ENCODE assay signal across 1 cellular context in the genomic region with DNA sequence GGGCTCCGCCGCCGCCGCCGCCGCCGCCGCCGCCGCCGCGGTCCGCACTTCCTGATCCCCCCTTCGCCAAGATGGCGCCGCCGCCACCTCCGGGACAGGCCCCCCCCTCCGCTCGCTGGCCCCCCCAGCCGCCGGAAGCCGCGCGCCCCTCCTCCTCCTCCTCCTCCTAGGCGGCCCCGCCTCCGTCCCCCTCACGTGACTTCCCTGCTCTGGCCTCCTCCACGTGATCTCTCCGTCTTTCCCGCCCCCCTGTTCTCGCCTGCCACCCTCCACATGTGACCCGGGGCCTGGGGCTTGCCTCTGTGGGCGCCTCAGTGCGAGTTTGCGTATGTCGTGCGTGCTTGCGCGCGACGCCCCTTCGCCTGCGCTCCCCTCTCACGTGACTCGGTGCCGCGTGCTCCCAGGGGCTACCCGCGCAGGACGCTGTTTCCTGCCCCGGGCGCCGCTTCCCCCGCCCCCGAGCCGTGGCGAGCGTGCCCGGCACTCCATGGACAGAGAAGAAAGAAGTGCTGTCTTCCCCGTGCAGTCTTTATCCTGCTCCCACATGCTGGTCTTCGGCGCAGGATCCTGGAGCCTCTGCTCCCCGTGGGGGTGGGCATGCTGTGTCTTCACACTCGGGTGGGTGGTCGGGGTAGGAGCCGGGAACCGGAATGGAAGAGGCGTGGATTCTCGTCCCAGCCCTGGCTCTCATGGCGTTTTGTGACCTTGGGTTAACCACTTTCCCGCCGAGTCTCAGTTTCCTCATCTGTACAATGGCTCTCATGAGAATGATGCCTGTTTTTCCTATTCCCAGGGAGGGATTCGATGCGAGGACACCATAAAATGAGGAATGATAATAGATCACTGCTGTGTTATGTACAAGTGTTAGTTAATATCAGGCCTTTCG.
TF ChIP-seq lines count a peak whose summit lies in the region.

Gene UBE2Q1 (minus strand): TSS at position 53 of the 886 bp plus-strand sequence. CDS start 109 bp downstream, outside the sequence.

TF ChIP-seq in HepG2, 621 proteins besides CTCF, POLR2A, EP300 and RAD21 (continued from another document and continues in another):
- TF ChIP-seq, protein P1, sequence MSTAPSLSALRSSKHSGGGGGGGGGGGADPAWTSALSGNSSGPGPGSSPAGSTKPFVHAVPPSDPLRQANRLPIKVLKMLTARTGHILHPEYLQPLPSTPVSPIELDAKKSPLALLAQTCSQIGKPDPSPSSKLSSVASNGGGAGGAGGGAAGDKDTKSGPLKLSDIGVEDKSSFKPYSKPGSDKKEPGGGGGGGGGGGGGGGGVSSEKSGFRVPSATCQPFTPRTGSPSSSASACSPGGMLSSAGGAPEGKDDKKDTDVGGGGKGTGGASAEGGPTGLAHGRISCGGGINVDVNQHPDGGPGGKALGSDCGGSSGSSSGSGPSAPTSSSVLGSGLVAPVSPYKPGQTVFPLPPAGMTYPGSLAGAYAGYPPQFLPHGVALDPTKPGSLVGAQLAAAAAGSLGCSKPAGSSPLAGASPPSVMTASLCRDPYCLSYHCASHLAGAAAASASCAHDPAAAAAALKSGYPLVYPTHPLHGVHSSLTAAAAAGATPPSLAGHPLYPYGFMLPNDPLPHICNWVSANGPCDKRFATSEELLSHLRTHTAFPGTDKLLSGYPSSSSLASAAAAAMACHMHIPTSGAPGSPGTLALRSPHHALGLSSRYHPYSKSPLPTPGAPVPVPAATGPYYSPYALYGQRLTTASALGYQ (CRISPR knock-in tag; IDR thresholded peaks at IDR 0.05) = peak; percentile 69; the same call in 1 of the 2 replicates
- peak; percentile 93; the same call in 1 of the 2 replicates for TF ChIP-seq HOXA7 (CRISPR knock-in tag; IDR thresholded peaks at IDR 0.05)
- peak; percentile 100 for TF ChIP-seq ZNF607 (CRISPR knock-in tag; IDR thresholded peaks at IDR 0.05; ENCODE audit: borderline replicate concordance)
- TF ChIP-seq, protein P2, sequence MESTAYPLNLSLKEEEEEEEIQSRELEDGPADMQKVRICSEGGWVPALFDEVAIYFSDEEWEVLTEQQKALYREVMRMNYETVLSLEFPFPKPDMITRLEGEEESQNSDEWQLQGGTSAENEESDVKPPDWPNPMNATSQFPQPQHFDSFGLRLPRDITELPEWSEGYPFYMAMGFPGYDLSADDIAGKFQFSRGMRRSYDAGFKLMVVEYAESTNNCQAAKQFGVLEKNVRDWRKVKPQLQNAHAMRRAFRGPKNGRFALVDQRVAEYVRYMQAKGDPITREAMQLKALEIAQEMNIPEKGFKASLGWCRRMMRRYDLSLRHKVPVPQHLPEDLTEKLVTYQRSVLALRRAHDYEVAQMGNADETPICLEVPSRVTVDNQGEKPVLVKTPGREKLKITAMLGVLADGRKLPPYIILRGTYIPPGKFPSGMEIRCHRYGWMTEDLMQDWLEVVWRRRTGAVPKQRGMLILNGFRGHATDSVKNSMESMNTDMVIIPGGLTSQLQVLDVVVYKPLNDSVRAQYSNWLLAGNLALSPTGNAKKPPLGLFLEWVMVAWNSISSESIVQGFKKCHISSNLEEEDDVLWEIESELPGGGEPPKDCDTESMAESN (CRISPR knock-in tag; conservative IDR thresholded peaks at IDR 0.05) = peak; percentile 97
- peak; percentile 94 for TF ChIP-seq JUNB (CRISPR knock-in tag; IDR thresholded peaks at IDR 0.05; ENCODE audit: borderline replicate concordance)
- TF ChIP-seq AGO1 (IDR thresholded peaks at IDR 0.05; ENCODE audit: low read depth, low read length, poor library complexity, severe bottlenecking) = peak; percentile 46
- TF ChIP-seq TBP (CRISPR knock-in tag; IDR thresholded peaks at IDR 0.05) = no peak
- no peak for TF ChIP-seq TCF7 (IDR thresholded peaks at IDR 0.05; ENCODE audit: low read depth)
- peak; percentile 96; the same call in 1 of the 2 replicates for TF ChIP-seq ZMYM3 (CRISPR knock-in tag; IDR thresholded peaks at IDR 0.05)
- no peak for TF ChIP-seq ZNF383 (CRISPR knock-in tag; IDR thresholded peaks at IDR 0.05; ENCODE audit: borderline replicate concordance)
- TF ChIP-seq ONECUT2 (CRISPR knock-in tag; IDR thresholded peaks at IDR 0.05) = peak; percentile 39; the same call in 1 of the 2 replicates
- peak; percentile 96 for TF ChIP-seq SMAD9 (CRISPR knock-in tag; IDR thresholded peaks at IDR 0.05)
- peak; percentile 50; the same call in 1 of the 2 replicates for TF ChIP-seq ZNF263 (CRISPR knock-in tag; IDR thresholded peaks at IDR 0.05)
- TF ChIP-seq SOX6 (IDR thresholded peaks at IDR 0.05) = no peak
- peak; percentile 80 for TF ChIP-seq SOX6 (CRISPR knock-in tag; IDR thresholded peaks at IDR 0.05)
- no peak for TF ChIP-seq PAF1 (CRISPR knock-in tag; IDR thresholded peaks at IDR 0.05)
- TF ChIP-seq IKZF4 (CRISPR knock-in tag; IDR thresholded peaks at IDR 0.05; ENCODE audit: borderline replicate concordance, low read depth, not compliant biosample characterization) = peak; percentile 98
- no peak for TF ChIP-seq HNRNPH1 (optimal IDR thresholded peaks at IDR 0.05; ENCODE audit: low read depth, low read length)
- TF ChIP-seq ZNF441 (CRISPR knock-in tag; IDR thresholded peaks at IDR 0.05; ENCODE audit: borderline replicate concordance) = peak; percentile 93
- TF ChIP-seq, protein P3, sequence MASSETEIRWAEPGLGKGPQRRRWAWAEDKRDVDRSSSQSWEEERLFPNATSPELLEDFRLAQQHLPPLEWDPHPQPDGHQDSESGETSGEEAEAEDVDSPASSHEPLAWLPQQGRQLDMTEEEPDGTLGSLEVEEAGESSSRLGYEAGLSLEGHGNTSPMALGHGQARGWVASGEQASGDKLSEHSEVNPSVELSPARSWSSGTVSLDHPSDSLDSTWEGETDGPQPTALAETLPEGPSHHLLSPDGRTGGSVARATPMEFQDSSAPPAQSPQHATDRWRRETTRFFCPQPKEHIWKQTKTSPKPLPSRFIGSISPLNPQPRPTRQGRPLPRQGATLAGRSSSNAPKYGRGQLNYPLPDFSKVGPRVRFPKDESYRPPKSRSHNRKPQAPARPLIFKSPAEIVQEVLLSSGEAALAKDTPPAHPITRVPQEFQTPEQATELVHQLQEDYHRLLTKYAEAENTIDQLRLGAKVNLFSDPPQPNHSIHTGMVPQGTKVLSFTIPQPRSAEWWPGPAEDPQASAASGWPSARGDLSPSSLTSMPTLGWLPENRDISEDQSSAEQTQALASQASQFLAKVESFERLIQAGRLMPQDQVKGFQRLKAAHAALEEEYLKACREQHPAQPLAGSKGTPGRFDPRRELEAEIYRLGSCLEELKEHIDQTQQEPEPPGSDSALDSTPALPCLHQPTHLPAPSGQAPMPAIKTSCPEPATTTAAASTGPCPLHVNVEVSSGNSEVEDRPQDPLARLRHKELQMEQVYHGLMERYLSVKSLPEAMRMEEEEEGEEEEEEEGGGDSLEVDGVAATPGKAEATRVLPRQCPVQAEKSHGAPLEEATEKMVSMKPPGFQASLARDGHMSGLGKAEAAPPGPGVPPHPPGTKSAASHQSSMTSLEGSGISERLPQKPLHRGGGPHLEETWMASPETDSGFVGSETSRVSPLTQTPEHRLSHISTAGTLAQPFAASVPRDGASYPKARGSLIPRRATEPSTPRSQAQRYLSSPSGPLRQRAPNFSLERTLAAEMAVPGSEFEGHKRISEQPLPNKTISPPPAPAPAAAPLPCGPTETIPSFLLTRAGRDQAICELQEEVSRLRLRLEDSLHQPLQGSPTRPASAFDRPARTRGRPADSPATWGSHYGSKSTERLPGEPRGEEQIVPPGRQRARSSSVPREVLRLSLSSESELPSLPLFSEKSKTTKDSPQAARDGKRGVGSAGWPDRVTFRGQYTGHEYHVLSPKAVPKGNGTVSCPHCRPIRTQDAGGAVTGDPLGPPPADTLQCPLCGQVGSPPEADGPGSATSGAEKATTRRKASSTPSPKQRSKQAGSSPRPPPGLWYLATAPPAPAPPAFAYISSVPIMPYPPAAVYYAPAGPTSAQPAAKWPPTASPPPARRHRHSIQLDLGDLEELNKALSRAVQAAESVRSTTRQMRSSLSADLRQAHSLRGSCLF (CRISPR knock-in tag; IDR thresholded peaks at IDR 0.05; ENCODE audit: borderline replicate concordance) = peak; percentile 86; the same call in 1 of the 2 replicates
- TF ChIP-seq HMG20A (CRISPR knock-in tag; IDR thresholded peaks at IDR 0.05; ENCODE audit: borderline replicate concordance) = 0 out of 2 replicates have a peak, but pooled peaks have one; percentile 19
- TF ChIP-seq, protein P4, sequence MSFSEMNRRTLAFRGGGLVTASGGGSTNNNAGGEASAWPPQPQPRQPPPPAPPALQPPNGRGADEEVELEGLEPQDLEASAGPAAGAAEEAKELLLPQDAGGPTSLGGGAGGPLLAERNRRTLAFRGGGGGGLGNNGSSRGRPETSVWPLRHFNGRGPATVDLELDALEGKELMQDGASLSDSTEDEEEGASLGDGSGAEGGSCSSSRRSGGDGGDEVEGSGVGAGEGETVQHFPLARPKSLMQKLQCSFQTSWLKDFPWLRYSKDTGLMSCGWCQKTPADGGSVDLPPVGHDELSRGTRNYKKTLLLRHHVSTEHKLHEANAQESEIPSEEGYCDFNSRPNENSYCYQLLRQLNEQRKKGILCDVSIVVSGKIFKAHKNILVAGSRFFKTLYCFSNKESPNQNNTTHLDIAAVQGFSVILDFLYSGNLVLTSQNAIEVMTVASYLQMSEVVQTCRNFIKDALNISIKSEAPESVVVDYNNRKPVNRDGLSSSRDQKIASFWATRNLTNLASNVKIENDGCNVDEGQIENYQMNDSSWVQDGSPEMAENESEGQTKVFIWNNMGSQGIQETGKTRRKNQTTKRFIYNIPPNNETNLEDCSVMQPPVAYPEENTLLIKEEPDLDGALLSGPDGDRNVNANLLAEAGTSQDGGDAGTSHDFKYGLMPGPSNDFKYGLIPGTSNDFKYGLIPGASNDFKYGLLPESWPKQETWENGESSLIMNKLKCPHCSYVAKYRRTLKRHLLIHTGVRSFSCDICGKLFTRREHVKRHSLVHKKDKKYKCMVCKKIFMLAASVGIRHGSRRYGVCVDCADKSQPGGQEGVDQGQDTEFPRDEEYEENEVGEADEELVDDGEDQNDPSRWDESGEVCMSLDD (CRISPR knock-in tag; IDR thresholded peaks at IDR 0.05; ENCODE audit: borderline replicate concordance) = peak; percentile 83; the same call in 1 of the 2 replicates
- TF ChIP-seq ZBTB42 (CRISPR knock-in tag; IDR thresholded peaks at IDR 0.05) = peak; percentile 97; the same call in 1 of the 2 replicates
- TF ChIP-seq ZKSCAN5 (CRISPR knock-in tag; IDR thresholded peaks at IDR 0.05) = no peak
- peak; percentile 85 for TF ChIP-seq MTA1 (CRISPR knock-in tag; IDR thresholded peaks at IDR 0.05; ENCODE audit: borderline replicate concordance)
- TF ChIP-seq, protein P5, sequence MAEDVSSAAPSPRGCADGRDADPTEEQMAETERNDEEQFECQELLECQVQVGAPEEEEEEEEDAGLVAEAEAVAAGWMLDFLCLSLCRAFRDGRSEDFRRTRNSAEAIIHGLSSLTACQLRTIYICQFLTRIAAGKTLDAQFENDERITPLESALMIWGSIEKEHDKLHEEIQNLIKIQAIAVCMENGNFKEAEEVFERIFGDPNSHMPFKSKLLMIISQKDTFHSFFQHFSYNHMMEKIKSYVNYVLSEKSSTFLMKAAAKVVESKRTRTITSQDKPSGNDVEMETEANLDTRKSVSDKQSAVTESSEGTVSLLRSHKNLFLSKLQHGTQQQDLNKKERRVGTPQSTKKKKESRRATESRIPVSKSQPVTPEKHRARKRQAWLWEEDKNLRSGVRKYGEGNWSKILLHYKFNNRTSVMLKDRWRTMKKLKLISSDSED (CRISPR knock-in tag; IDR thresholded peaks at IDR 0.05) = peak; percentile 85; the same call in 1 of the 2 replicates
- peak; percentile 94; the same call in 1 of the 2 replicates for TF ChIP-seq SMAD1 (CRISPR knock-in tag; IDR thresholded peaks at IDR 0.05; ENCODE audit: borderline replicate concordance, low read depth)
- TF ChIP-seq, protein P6, sequence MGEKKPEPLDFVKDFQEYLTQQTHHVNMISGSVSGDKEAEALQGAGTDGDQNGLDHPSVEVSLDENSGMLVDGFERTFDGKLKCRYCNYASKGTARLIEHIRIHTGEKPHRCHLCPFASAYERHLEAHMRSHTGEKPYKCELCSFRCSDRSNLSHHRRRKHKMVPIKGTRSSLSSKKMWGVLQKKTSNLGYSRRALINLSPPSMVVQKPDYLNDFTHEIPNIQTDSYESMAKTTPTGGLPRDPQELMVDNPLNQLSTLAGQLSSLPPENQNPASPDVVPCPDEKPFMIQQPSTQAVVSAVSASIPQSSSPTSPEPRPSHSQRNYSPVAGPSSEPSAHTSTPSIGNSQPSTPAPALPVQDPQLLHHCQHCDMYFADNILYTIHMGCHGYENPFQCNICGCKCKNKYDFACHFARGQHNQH (CRISPR knock-in tag; IDR thresholded peaks at IDR 0.05) = peak; percentile 91
- peak; percentile 86; the same call in 1 of the 2 replicates for TF ChIP-seq KLF12 (CRISPR knock-in tag; IDR thresholded peaks at IDR 0.05; ENCODE audit: borderline replicate concordance)
- peak; percentile 52; the same call in 1 of the 2 replicates for TF ChIP-seq ZNF512 (CRISPR knock-in tag; IDR thresholded peaks at IDR 0.05)
- no peak for TF ChIP-seq SIN3B (IDR thresholded peaks at IDR 0.05; ENCODE audit: low read length)
- peak; percentile 96 for TF ChIP-seq ZNF276 (CRISPR knock-in tag; IDR thresholded peaks at IDR 0.05; ENCODE audit: low read depth)
- no peak; the same call in 1 of the 2 replicates for TF ChIP-seq TOE1 (CRISPR knock-in tag; IDR thresholded peaks at IDR 0.05)
- peak; percentile 90 for TF ChIP-seq ZNF317 (CRISPR knock-in tag; IDR thresholded peaks at IDR 0.05)
